In the genomic region with DNA sequence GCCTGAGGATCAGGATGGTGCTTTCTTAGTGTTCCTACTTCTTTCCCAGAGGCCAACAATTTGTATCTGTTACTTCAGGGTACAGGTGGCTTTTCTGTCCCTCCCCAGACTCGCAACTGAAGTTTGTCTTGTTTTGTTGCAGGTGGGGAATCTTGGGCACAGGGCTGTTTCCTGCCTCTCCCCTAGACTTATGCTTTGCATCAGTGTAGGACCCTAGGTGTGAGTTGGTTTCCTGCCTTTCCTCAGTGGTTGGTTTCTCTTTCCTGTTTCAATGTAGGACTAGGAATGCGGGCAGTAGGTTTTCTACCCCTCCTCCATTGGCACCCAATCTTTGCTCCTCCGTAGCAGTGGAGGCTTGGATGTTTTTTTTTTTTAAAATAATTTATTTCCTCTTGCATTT, we compare ENCODE assay signal across 23 cellular contexts.
"Had no signal": no experiment of that assay in that cellular context is flagged by ENCODE, and none has a peak within 500 bp of the region (broad histone marks: within the 10 kb centered on the region; RNA-seq: fewer than 3 reads in every experiment).

No MANE protein-coding gene starts in this region.

- FAIRE-seq: bronchial epithelial cell had no signal

- H3K4me1 ChIP-seq: gastroesophageal sphincter, heart right ventricle, left ventricle myocardium inferior, psoas muscle, right atrium auricular region had no signal

- H3K27ac ChIP-seq: coronary artery, epithelial cell of prostate, gastroesophageal sphincter, heart right ventricle, left ventricle myocardium inferior, pancreas, psoas muscle, right atrium auricular region, tibial artery had no signal

- H3K27me3 ChIP-seq: gastroesophageal sphincter, heart right ventricle, pancreas, right atrium auricular region, tibial artery had no signal

- H3K4me3 ChIP-seq: coronary artery, gastroesophageal sphincter, heart right ventricle, left ventricle myocardium inferior, pancreas, psoas muscle, right atrium auricular region, tibial artery had no signal

- H3K9me3 ChIP-seq: gastroesophageal sphincter, left ventricle myocardium inferior, pancreas, psoas muscle, right atrium auricular region, tibial artery had no signal

- DNase-seq: activated CD4-positive, alpha-beta memory T cell treated with anti-CD3 and anti-CD28 coated beads, Interleukin-2, amount 10 ng/mL, durations not matched to agents 7 days and 5 days; activated CD4-positive, alpha-beta T cell treated with anti-CD3 and anti-CD28 coated beads, Interleukin-2, amount 10 ng/mL, durations not matched to agents 24 days and 14 days; activated effector memory CD4-positive, alpha-beta T cell treated with Interleukin-2 at 50 U/mL for 16 hours; activated naive CD4-positive, alpha-beta T cell treated with anti-CD3 and anti-CD28 coated beads for 36 hours; activated naive CD8-positive, alpha-beta T cell treated with anti-CD3 and anti-CD28 coated beads, Interleukin-2, amount 10 ng/mL, durations not matched to agents 7 days and 5 days; activated T-cell treated with anti-CD3 and anti-CD28 coated beads, Interleukin-2, amount 50 U/mL, for 72 hours; amygdala; endodermal cell; heart right ventricle; left ventricle myocardium inferior; midbrain; natural killer cell; pancreas; psoas muscle; stimulated activated CD4-positive, alpha-beta T cell treated with anti-CD3 and anti-CD28 coated beads, Interleukin-4, amount 100 ng/mL, for 4 hours; stimulated activated naive CD8-positive, alpha-beta T cell treated with anti-CD3 and anti-CD28 coated beads, Interleukin-15, Interleukin-2, amounts not matched to agents 100 U/mL and 50 U/mL, for 24 hours; tibial artery had no signal

- H3K36me3 ChIP-seq: gastroesophageal sphincter, heart right ventricle, left ventricle myocardium inferior, pancreas, right atrium auricular region, tibial artery had no signal

- ATAC-seq: activated CD4-positive, CD25-positive, alpha-beta regulatory T cell treated with anti-CD3 and anti-CD28 coated beads, Interleukin-2, amount 50 U/mL, for 24 hours; activated T-cell treated with anti-CD3 and anti-CD28 coated beads, Interleukin-2, amount 50 U/mL, for 72 hours; gastroesophageal sphincter; heart right ventricle; natural killer cell; pancreas; psoas muscle; stimulated activated naive CD8-positive, alpha-beta T cell treated with anti-CD3 and anti-CD28 coated beads, Interleukin-15, Interleukin-2, amounts not matched to agents 100 U/mL and 50 U/mL, for 24 hours had no signal
